ENCODE assay signal across 17 cellular contexts in genomic region chr7:123270553-123270952, GRCh38.
"Had no signal": no experiment of that assay in that cellular context is flagged by ENCODE, and none has a peak within 500 bp of the region (broad histone marks: within the 10 kb centered on the region; RNA-seq: fewer than 3 reads in every experiment).

No MANE protein-coding gene starts in this region.

- H3K9me3 ChIP-seq: lower lobe of right lung, mucosa of descending colon, prostate gland, right atrium auricular region, spleen, testis, tibial artery had no signal

- H3K36me3 ChIP-seq: lower lobe of right lung, neural progenitor cell, prostate gland, right atrium auricular region, spleen, tibial artery had no signal

- H3K4me1 ChIP-seq: lower lobe of right lung, neural progenitor cell, parathyroid adenoma, prostate gland, right atrium auricular region, spleen, testis had no signal

- H3K27ac ChIP-seq: dorsolateral prefrontal cortex, lower lobe of right lung, neural progenitor cell, parathyroid adenoma, prostate gland, right atrium auricular region, skin epidermis, spleen, testis, tibial artery had no signal

- H3K9ac ChIP-seq: neural progenitor cell, parathyroid adenoma had no signal

- DNase-seq: dorsolateral prefrontal cortex; effector CD4-positive, alpha-beta T cell; left ventricle myocardium superior; lower lobe of right lung; mucosa of descending colon; naive B cell; spleen; stimulated activated CD4-positive, alpha-beta T cell treated with anti-CD3 and anti-CD28 coated beads, Interleukin-4, amount 100 ng/mL, for 4 hours; stimulated activated naive CD8-positive, alpha-beta T cell treated with anti-CD3 and anti-CD28 coated beads, Interleukin-15, Interleukin-2, amounts not matched to agents 100 U/mL and 50 U/mL, for 24 hours; substantia nigra; testis; tibial artery had no signal

- H3K79me2 ChIP-seq: parathyroid adenoma had no signal

- H3K4me3 ChIP-seq: dorsolateral prefrontal cortex, lower lobe of right lung, mucosa of descending colon, neural progenitor cell, prostate gland, right atrium auricular region, skin epidermis, spleen, testis, tibial artery had no signal

- H3K4me2 ChIP-seq: neural progenitor cell had no signal

- H3K27me3 ChIP-seq: neural progenitor cell, right atrium auricular region, spleen, testis, tibial artery had no signal

- H2AFZ ChIP-seq: neural progenitor cell, parathyroid adenoma had no signal
